Comparison of ENCODE assay signal across 8 cellular contexts in genomic region chr7:111561659-111561908, GRCh38. TPM values are rescaled to one million over a fixed set of nuclear protein-coding genes. Genes with fewer than 3 reads are reported as not detected.
DNase-seq lines count a peak whose midpoint lies in the region; ATAC-seq and TF ChIP-seq lines count a peak whose summit lies in the region.

No MANE protein-coding gene starts in this region.

- in situ Hi-C loops in mammary epithelial cell (cut with MboI; ENCODE audit: low sequenced_read_pairs in 2 of 2): no loop called here

- intact Hi-C loops in mammary epithelial cell (cut with micrococcal nuclease): loop anchor here (2.0 to 5.0 kb wide), 4 partner anchors 64 to 469 kb away; partner anchors contain the start of gene LRRN3

- CTCF ChIA-PET in BJ (lab: Yijun Ruan, JAX) (interaction anchor here (1.2 kb wide), 1 partner anchor 165 kb away, joined by 5 read pairs; no protein-coding TSS in a partner anchor), mammary epithelial cell (lab: Charles Lee; ENCODE audit: low non-redundant PET) (no interaction called here), GM10248 (lab: Yijun Ruan, JAX) (no interaction called here)

- H3K4me3 ChIP-seq in BJ (ENCODE audit: low read depth, low read length): peak overlapping the region; percentile 75
- peak overlapping the region; percentile 48 to 74 (median 72) for H3K4me3 ChIP-seq in mammary epithelial cell (replicated peaks in 1 of 3; ENCODE audit: insufficient read depth in 1 of 3, low read depth in 2 of 3, low read length in 3 of 3)
- H3K4me3 ChIP-seq in muscle layer of duodenum (ENCODE audit: low read depth in 1 of 2, low read length in 2 of 2): peak overlapping the region; percentile 72 to 84

- H3K79me2 ChIP-seq in mammary epithelial cell (ENCODE audit: insufficient read depth, low read length): peaks cover 9% of the 10 kb centered on the region

- H3K27ac ChIP-seq in mammary epithelial cell (ENCODE audit: insufficient read depth, low read depth, low read length): peak overlapping the region; percentile 69
- H3K27ac ChIP-seq in muscle layer of duodenum (ENCODE audit: low read length): peak overlapping the region; percentile 49

- 1% methylated on average over 7 of the region's 8 CpGs for WGBS in mammary epithelial cell (ENCODE audit: low coverage, missing lambda C conversion rate)

- POLR2A ChIA-PET in BJ (lab: Charles Lee) (no interaction called here), GM10248 (lab: Yijun Ruan, JAX) (no interaction called here)

- H3K36me3 Mint-ChIP-seq in IgD-negative memory B cell: peaks cover 8% of the 10 kb centered on the region

- H3K27me3 ChIP-seq in BJ (ENCODE audit: control insufficient read depth, insufficient read depth, low read length) (no peaks in the 10 kb centered on the region), mammary epithelial cell (ENCODE audit: insufficient read depth, low read length) (no peaks in the 10 kb centered on the region), muscle layer of duodenum (ENCODE audit: low read depth, low read length) (no peaks in the 10 kb centered on the region)

- H3K27me3 Mint-ChIP-seq in IgD-negative memory B cell: peaks cover 2% of the 10 kb centered on the region

- H3K9ac ChIP-seq in mammary epithelial cell (ENCODE audit: insufficient read depth, low read length): peak overlapping the region; percentile 88

- peak overlapping the region; percentile 96 for H3K4me2 ChIP-seq in mammary epithelial cell (ENCODE audit: insufficient read depth, low read depth, low read length)

- no peaks in the 10 kb centered on the region for H3K9me3 Mint-ChIP-seq in IgD-negative memory B cell

- BruUV-seq in mammary epithelial cell (replicated peaks; lab: Mats Ljungman, UMichigan): TSS peak; percentile 63

- DNase-seq in BJ (ENCODE audit: low read depth) (no peak), mammary epithelial cell (no peak), NCI-H128 (lab: John Stamatoyannopoulos, UW; ENCODE audit: unreplicated experiment) (no peak), GM10248 (ENCODE audit: extremely low spot score) (no peak), 8988T (no peak)

- ATAC-seq in HG03175 (IDR thresholded peaks at IDR 0.05; ENCODE audit: unreplicated experiment): no peak

- peaks cover 23 to 34% (median 28%) of the 10 kb centered on the region in 3 donors for H3K4me1 Mint-ChIP-seq in IgD-negative memory B cell

- H3K9me3 ChIP-seq in mammary epithelial cell (replicated peaks; ENCODE audit: insufficient read depth, low read length): no peaks in the 10 kb centered on the region
- H3K9me3 ChIP-seq in muscle layer of duodenum (ENCODE audit: control insufficient read depth in 1 of 2, low read length in 2 of 2): no peaks in the 10 kb centered on the region

- peak overlapping the region; percentile 16 to 97 (median 87) for H3K27ac Mint-ChIP-seq in IgD-negative memory B cell

- TF ChIP-seq CTCF in BJ (IDR thresholded peaks at IDR 0.05; ENCODE audit: insufficient read depth, low read depth, low read length) (no peak), mammary epithelial cell (conservative IDR thresholded peaks at IDR 0.05 in 1 of 2, IDR thresholded peaks at IDR 0.05 in 1 of 2; ENCODE audit: extremely low read depth in 1 of 2, insufficient read depth in 1 of 2, low read depth in 1 of 2, low read length in 2 of 2) (no peak), GM10248 (IDR thresholded peaks at IDR 0.05; ENCODE audit: control extremely low read depth, extremely low read depth, low read depth, missing control alignments) (no peak)

- peak overlapping the region; percentile 88 to 97 (median 96) for H3K4me3 Mint-ChIP-seq in IgD-negative memory B cell

- dilution Hi-C loops in mammary epithelial cell (cut with HindIII; ENCODE audit: low sequenced_read_pairs): no loop called here

- H2AFZ ChIP-seq in mammary epithelial cell (ENCODE audit: low read depth, low read length): peak overlapping the region; percentile 100

- H3K4me1 ChIP-seq in mammary epithelial cell (ENCODE audit: insufficient read depth, low read length): peaks cover 18% of the 10 kb centered on the region
- H3K4me1 ChIP-seq in muscle layer of duodenum (ENCODE audit: control insufficient read depth in 1 of 2, insufficient read depth in 2 of 2, low read length in 2 of 2): peaks cover 0 to 24% of the 10 kb centered on the region in 2 donors

- H4K20me1 ChIP-seq in mammary epithelial cell (ENCODE audit: insufficient read depth, low read length): no peaks in the 10 kb centered on the region

- no peaks in the 10 kb centered on the region for H3K36me3 ChIP-seq in BJ (ENCODE audit: control insufficient read depth, insufficient read depth, low read length)
- no peaks in the 10 kb centered on the region for H3K36me3 ChIP-seq in mammary epithelial cell (ENCODE audit: insufficient read depth, low read length)
- H3K36me3 ChIP-seq in muscle layer of duodenum (ENCODE audit: control insufficient read depth in 1 of 2, insufficient read depth in 2 of 2, low read length in 2 of 2): peaks cover 0 to 18% of the 10 kb centered on the region in 2 donors

RNA-seq across cellular contexts. Expression of gene IMMP2L, which starts 0.7 kb away (rescaled TPM):
- polyA plus RNA-seq in BJ (2011; rRNA removed) (5.8 and 8.1 TPM in 2 replicates), IgD-negative memory B cell (23.2 TPM), mammary epithelial cell (7.9 TPM)
- 5.3 TPM in 2 replicates for polyA minus RNA-seq in BJ (2011; rRNA and poly(A)+ RNA removed)
- total RNA-seq in mammary epithelial cell: 10 to 100 TPM; 10.8 to 19.9 TPM
- polyA minus RNA-seq in mammary epithelial cell: 1.0 TPM
